24 cellular contexts compared by ENCODE assay signal in the genomic region with DNA sequence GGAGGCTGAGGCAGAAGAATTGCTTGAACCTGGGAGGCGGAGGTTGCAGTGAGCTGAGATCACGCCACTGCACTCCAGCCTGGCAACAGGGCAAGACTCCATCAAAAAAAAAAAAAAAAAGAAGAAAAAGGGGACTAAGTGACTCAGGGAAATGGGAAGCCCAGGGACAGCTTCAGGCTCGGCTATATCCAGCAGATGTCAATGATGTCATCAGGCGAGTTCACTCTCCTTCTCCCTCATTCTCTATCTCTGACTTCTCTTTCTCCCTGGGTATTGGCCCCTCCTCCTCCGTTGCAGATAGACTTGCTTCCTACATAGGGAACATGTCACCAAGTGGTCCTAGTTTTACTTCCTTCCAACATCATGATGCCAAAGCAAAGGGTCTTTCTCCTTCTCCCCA.
"Had no signal": no experiment of that assay in that cellular context is flagged by ENCODE, and none has a peak within 500 bp of the region (broad histone marks: within the 10 kb centered on the region; RNA-seq: fewer than 3 reads in every experiment).

No MANE protein-coding gene starts in this region.

- FAIRE-seq: islet of Langerhans, kidney, pancreas, small intestine had no signal

- H3K4me3 ChIP-seq: left lung, lower lobe of right lung, pancreas, prostate gland, sigmoid colon, spleen, tibial nerve, vagina had no signal

- H3K27ac ChIP-seq: left lung, lower lobe of right lung, pancreas, prostate gland, sigmoid colon, spleen, tibial nerve, vagina had no signal

- ATAC-seq: left colon; left lung; lower lobe of right lung; naive thymus-derived CD8-positive, alpha-beta T cell; pancreas; right cardiac atrium; stimulated activated effector memory CD8-positive, alpha-beta T cell treated with anti-CD3 and anti-CD28 coated beads, Interleukin-12 subunit alpha, Interleukin-12 subunit beta, amount 100 ng/mL, for 72 hours had no signal

- H3K9me3 ChIP-seq: left lung, lower lobe of right lung, pancreas, prostate gland, sigmoid colon, spleen, tibial nerve, vagina had no signal

- H3K4me1 ChIP-seq: left lung, lower lobe of right lung, pancreas, prostate gland, sigmoid colon, spleen, vagina had no signal

- H3K27me3 ChIP-seq: sigmoid colon, vagina had no signal

- DNase-seq: hypothalamus; immature natural killer cell; kidney; left colon; left lung; lower lobe of right lung; mammary epithelial cell; mesenchymal stem cell; naive thymus-derived CD8-positive, alpha-beta T cell; nucleus accumbens; pancreas; posterior cingulate gyrus; retina; right cardiac atrium; sigmoid colon; small intestine; spleen; stimulated activated CD4-positive, alpha-beta T cell treated with anti-CD3 and anti-CD28 coated beads, Interleukin-4, amount 100 ng/mL, for 24 hours; stimulated activated naive CD4-positive, alpha-beta T cell had no signal

- H3K36me3 ChIP-seq: left lung, lower lobe of right lung, pancreas, prostate gland, sigmoid colon, spleen, tibial nerve, vagina had no signal
